ENCODE assay signal across 19 cellular contexts in genomic region chr2:171081649-171082111, GRCh38.
A peak's percentile ranks its signal among the peaks of the same experiment; 100 is the strongest.
DNase-seq lines count a peak whose midpoint lies in the region; ATAC-seq and TF ChIP-seq lines count a peak whose summit lies in the region.
"Had no signal": no experiment of that assay in that cellular context is flagged by ENCODE, and none has a peak within 500 bp of the region (broad histone marks: within the 10 kb centered on the region; RNA-seq: fewer than 3 reads in every experiment).

No MANE protein-coding gene starts in this region.

- no peak overlapping the region for H3K18ac ChIP-seq in H9 (ENCODE audit: insufficient read length, low read depth, low read length)

- H3K14ac ChIP-seq in H9 (ENCODE audit: insufficient read depth, low read length) = no peak overlapping the region

- no peak overlapping the region for H3K4ac ChIP-seq in H9 (ENCODE audit: low read depth, low read length)

- no peak for DNase-seq in T-helper 2 cell treated with Interferon-gamma antibody and Interleukin-4, amounts not matched to agents 5 μg/mL and 100 μg/mL, for 36 hours (ENCODE audit: low spot score)
- DNase-seq in T-helper 2 cell (no peak), H9 (no peak), NCI-H1092 (lab: John Stamatoyannopoulos, UW) (no peak), thyroid gland (no peak)
- DNase-seq in activated naive CD4-positive, alpha-beta T cell treated with anti-CD3 and anti-CD28 coated beads, Interleukin-2, amount 50 U/mL, for 72 hours (ENCODE audit: low spot score in 2 of 2) = peak in 1 of 2 donors; percentile 10
- peak in 7 of 9 donors; percentile 44 to 71 (median 60) for DNase-seq in naive thymus-derived CD4-positive, alpha-beta T cell
- DNase-seq: DMS79, immature natural killer cell, KBM-7, NCI-H2081 treated with DMSO at 0.1 percent for 48 hours, NCI-H526, SJCRH30, small intestine, stomach had no signal

- intact Hi-C loops in naive thymus-derived CD4-positive, alpha-beta T cell (cut with micrococcal nuclease) = loop anchor here (1.0 to 10.0 kb wide), 3 partner anchors 8 to 67 kb away; no protein-coding TSS in a partner anchor
- intact Hi-C loops in thyroid gland (cut with DNase I) = no loop called here

- no peaks in the 10 kb centered on the region for H4K20me1 ChIP-seq in H9 (ENCODE audit: control insufficient read depth, insufficient read depth, insufficient read length)

- peaks cover 9% of the 10 kb centered on the region; the same call in 1 of the 2 replicates for H3K79me2 ChIP-seq in H9 (ENCODE audit: insufficient read depth, low read length)

- H2AFZ ChIP-seq in H9 (ENCODE audit: low read length) = no peak overlapping the region

- H3K9me3 Mint-ChIP-seq in T-helper 2 cell treated with Interferon-gamma antibody and Interleukin-4, amounts not matched to agents 5 μg/mL and 100 μg/mL, for 36 hours = peaks cover 14% of the 10 kb centered on the region
- H3K9me3 Mint-ChIP-seq in H9 = no peaks in the 10 kb centered on the region
- H3K9me3 Mint-ChIP-seq in activated naive CD4-positive, alpha-beta T cell treated with anti-CD3 and anti-CD28 coated beads, Interleukin-2, amount 50 U/mL, for 72 hours = peaks cover 0 to 6% of the 10 kb centered on the region in 2 donors
- peaks cover 0 to 5% (median 0%) of the 10 kb centered on the region in 11 donors for H3K9me3 Mint-ChIP-seq in naive thymus-derived CD4-positive, alpha-beta T cell
- H3K9me3 Mint-ChIP-seq: nephron had no signal

- no peak overlapping the region for H2BK5ac ChIP-seq in H9 (ENCODE audit: insufficient read length, low read length)

- no peaks in the 10 kb centered on the region for H3K23me2 ChIP-seq in H9 (ENCODE audit: insufficient read length, low read depth, low read length, poor library complexity, severe bottlenecking)

- no peak overlapping the region for H2BK20ac ChIP-seq in H9 (ENCODE audit: low read depth, low read length, poor library complexity, severe bottlenecking)

- peaks cover 4% of the 10 kb centered on the region for H3K79me1 ChIP-seq in H9 (ENCODE audit: insufficient read depth, low read depth, low read length, poor library complexity, severe bottlenecking)

- peak overlapping the region; percentile 12 for H3K27ac Mint-ChIP-seq in T-helper 2 cell treated with Interferon-gamma antibody and Interleukin-4, amounts not matched to agents 5 μg/mL and 100 μg/mL, for 36 hours
- peak overlapping the region in 2 of 3 experiments; percentile 18 to 28; a peak in 4 of 7 replicates for H3K27ac Mint-ChIP-seq in H9
- H3K27ac Mint-ChIP-seq in activated naive CD4-positive, alpha-beta T cell treated with anti-CD3 and anti-CD28 coated beads, Interleukin-2, amount 50 U/mL, for 72 hours = peak overlapping the region in 1 of 2 donors; percentile 66
- H3K27ac Mint-ChIP-seq in naive thymus-derived CD4-positive, alpha-beta T cell = peak overlapping the region; percentile 9 to 99 (median 93)
- H3K27ac Mint-ChIP-seq: nephron had no signal

- no peak overlapping the region for H3K4me2 ChIP-seq in H9 (ENCODE audit: insufficient read depth, insufficient read length, low read length)

- H3T11ph ChIP-seq in H9 (ENCODE audit: low read length) = no peak overlapping the region

- peaks cover 47% of the 10 kb centered on the region for H3K4me1 Mint-ChIP-seq in T-helper 2 cell treated with Interferon-gamma antibody and Interleukin-4, amounts not matched to agents 5 μg/mL and 100 μg/mL, for 36 hours (ENCODE audit: low read depth)
- H3K4me1 Mint-ChIP-seq in H9 = peaks cover 13 to 31% of the 10 kb centered on the region in 2 experiments
- H3K4me1 Mint-ChIP-seq in naive thymus-derived CD4-positive, alpha-beta T cell = peaks cover 41 to 92% (median 82%) of the 10 kb centered on the region in 7 donors

- peak overlapping the region; percentile 10 for H3K4me3 ChIP-seq in naive thymus-derived CD4-positive, alpha-beta T cell (ENCODE audit: low read length)
- no peak overlapping the region for H3K4me3 ChIP-seq in thyroid gland (replicated peaks in 1 of 3)
- H3K4me3 ChIP-seq: prostate gland, SJCRH30, stomach had no signal

- no peak overlapping the region for H2BK12ac ChIP-seq in H9 (ENCODE audit: insufficient read length, low read depth, low read length)

- WGBS in H9 (ENCODE audit: extremely low coverage, insufficient read length, low lambda C conversion rate) = no CpG with 5 or more reads among the region's 3 CpGs
- WGBS in thyroid gland, 2 donors = 90 to 95% methylated on average over 3 of the region's 3 CpGs

- CTCF ChIA-PET in naive thymus-derived CD4-positive, alpha-beta T cell (lab: Charles Lee) = interaction anchor here (0.7 to 1.1 kb wide), 4 partner anchors 11 to 106 kb away, joined by 3 to 4 read pairs (median 4); no protein-coding TSS in a partner anchor

- H4K91ac ChIP-seq in H9 (ENCODE audit: insufficient read length, low read depth, low read length) = no peak overlapping the region

- no peaks in the 10 kb centered on the region for H3K9me3 ChIP-seq in H9 (ENCODE audit: control insufficient read depth, low read depth, low read length)
- H3K9me3 ChIP-seq in naive thymus-derived CD4-positive, alpha-beta T cell (ENCODE audit: control insufficient read depth in 2 of 3, low read length in 3 of 3) = no peaks in the 10 kb centered on the region
- H3K9me3 ChIP-seq in thyroid gland = no peaks in the 10 kb centered on the region
- H3K9me3 ChIP-seq: prostate gland, SJCRH30, stomach had no signal

- no peak overlapping the region for H3K23ac ChIP-seq in H9 (ENCODE audit: insufficient read length, low read depth, low read length)

- H3K56ac ChIP-seq in H9 (ENCODE audit: insufficient read length, low read depth, low read length) = no peak overlapping the region

- no peak for TF ChIP-seq CTCF in H9 (conservative IDR thresholded peaks at IDR 0.05)
- TF ChIP-seq CTCF in thyroid gland (IDR thresholded peaks at IDR 0.05) = no peak

- no peak for TF ChIP-seq POLR2A in thyroid gland (IDR thresholded peaks at IDR 0.05)

- H3K27me3 ChIP-seq in H9 (ENCODE audit: insufficient read depth, low read length) (no peaks in the 10 kb centered on the region), thyroid gland (no peaks in the 10 kb centered on the region)
- H3K27me3 ChIP-seq in naive thymus-derived CD4-positive, alpha-beta T cell (ENCODE audit: control insufficient read depth in 2 of 2, insufficient read depth in 2 of 2, low read length in 2 of 2) = no peaks in the 10 kb centered on the region
- H3K27me3 ChIP-seq: SJCRH30, stomach had no signal

- H3K27ac ChIP-seq in H9 (ENCODE audit: insufficient read length, low read depth, low read length) (no peak overlapping the region), thyroid gland (no peak overlapping the region)
- H3K27ac ChIP-seq in naive thymus-derived CD4-positive, alpha-beta T cell (ENCODE audit: low read depth, low read length) = peak overlapping the region; percentile 65
- H3K27ac ChIP-seq: C4-2B, prostate gland, SJCRH30, stomach had no signal

- H3K4me1 ChIP-seq in H9 (ENCODE audit: insufficient read depth, low read length) (no peaks in the 10 kb centered on the region), thyroid gland (peaks cover 6% of the 10 kb centered on the region in 2 donors)
- H3K4me1 ChIP-seq in naive thymus-derived CD4-positive, alpha-beta T cell (ENCODE audit: control insufficient read depth in 2 of 2, insufficient read depth in 2 of 2, low read length in 2 of 2) = peaks cover 7 to 57% of the 10 kb centered on the region in 2 donors
- H3K4me1 ChIP-seq: prostate gland, SJCRH30 had no signal

- H2BK120ac ChIP-seq in H9 (ENCODE audit: low read depth, low read length, poor library complexity, severe bottlenecking) = no peak overlapping the region

- H3K4me3 Mint-ChIP-seq in T-helper 2 cell treated with Interferon-gamma antibody and Interleukin-4, amounts not matched to agents 5 μg/mL and 100 μg/mL, for 36 hours = no peak overlapping the region
- H3K4me3 Mint-ChIP-seq in H9 = no peak overlapping the region
- peak overlapping the region in 9 of 10 donors; percentile 55 to 88 (median 65) for H3K4me3 Mint-ChIP-seq in naive thymus-derived CD4-positive, alpha-beta T cell
- H3K4me3 Mint-ChIP-seq: immature natural killer cell, nephron had no signal

- no peak overlapping the region for H4K8ac ChIP-seq in H9 (replicated peaks; ENCODE audit: insufficient read length, low read depth, low read length)

- no peak overlapping the region for H2AK5ac ChIP-seq in H9 (ENCODE audit: insufficient read length, low read length)

- no peak overlapping the region for H4K5ac ChIP-seq in H9 (ENCODE audit: insufficient read length, low read depth, low read length)

- H2BK15ac ChIP-seq in H9 (ENCODE audit: low read depth, low read length) = no peak overlapping the region

- H3K36me3 Mint-ChIP-seq in T-helper 2 cell treated with Interferon-gamma antibody and Interleukin-4, amounts not matched to agents 5 μg/mL and 100 μg/mL, for 36 hours (ENCODE audit: low read depth) = peaks cover 44% of the 10 kb centered on the region
- peaks cover 8 to 31% (median 27%) of the 10 kb centered on the region in 3 experiments; a peak in 6 of 7 replicates for H3K36me3 Mint-ChIP-seq in H9 (ENCODE audit: insufficient read depth in 1 of 3, low read depth in 3 of 3)
- H3K36me3 Mint-ChIP-seq in activated naive CD4-positive, alpha-beta T cell treated with anti-CD3 and anti-CD28 coated beads, Interleukin-2, amount 50 U/mL, for 72 hours = peaks cover 7 to 27% of the 10 kb centered on the region in 2 donors
- H3K36me3 Mint-ChIP-seq in naive thymus-derived CD4-positive, alpha-beta T cell = peaks cover 9 to 37% (median 24%) of the 10 kb centered on the region in 5 donors

- ATAC-seq in activated naive CD4-positive, alpha-beta T cell treated with anti-CD3 and anti-CD28 coated beads, Interleukin-2, amount 50 U/mL, for 72 hours = peak; percentile 71 to 80
- peak; percentile 77 for ATAC-seq in naive thymus-derived CD4-positive, alpha-beta T cell
- no peak for ATAC-seq in GM18873 (IDR thresholded peaks at IDR 0.05; ENCODE audit: low FRiP score, unreplicated experiment)

- no peaks in the 10 kb centered on the region for H3K27me3 Mint-ChIP-seq in T-helper 2 cell treated with Interferon-gamma antibody and Interleukin-4, amounts not matched to agents 5 μg/mL and 100 μg/mL, for 36 hours (ENCODE audit: low read depth)
- no peaks in the 10 kb centered on the region; the same call in 1 of the 2 replicates for H3K27me3 Mint-ChIP-seq in H9 (ENCODE audit: low read depth)
- H3K27me3 Mint-ChIP-seq in naive thymus-derived CD4-positive, alpha-beta T cell = no peaks in the 10 kb centered on the region

- no peaks in the 10 kb centered on the region for H3K36me3 ChIP-seq in naive thymus-derived CD4-positive, alpha-beta T cell (ENCODE audit: control insufficient read depth in 2 of 3, insufficient read depth in 3 of 3, low read length in 3 of 3)
- no peaks in the 10 kb centered on the region for H3K36me3 ChIP-seq in thyroid gland
- H3K36me3 ChIP-seq: prostate gland had no signal

- POLR2A ChIA-PET in naive thymus-derived CD4-positive, alpha-beta T cell (lab: Charles Lee) = interaction anchor here (0.6 to 1.9 kb wide), 16 partner anchors 9 to 352 kb away, joined by 3 to 8 read pairs (median 4); partner anchors contain the start of genes DCAF17, GORASP2, METTL8 and TLK1

- no peak overlapping the region for H3K9ac ChIP-seq in H9 (ENCODE audit: extremely low read depth, insufficient read length, low read length)

Comparison
In these comparisons a context has a peak if more than half of its experiments do, and no peak if none do; other contexts are left out.
1. DNase-seq: peak in naive thymus-derived CD4-positive, alpha-beta T cell (7 of 9); none in T-helper 2 cell treated with Interferon-gamma antibody and Interleukin-4, amounts not matched to agents 5 μg/mL and 100 μg/mL, for 36 hours (single experiment), T-helper 2 cell (0 of 5), H9 (single experiment), NCI-H1092 (single experiment) and thyroid gland (0 of 2).
2. H3K4me3 Mint-ChIP-seq: peak in naive thymus-derived CD4-positive, alpha-beta T cell (9 of 10); none in T-helper 2 cell treated with Interferon-gamma antibody and Interleukin-4, amounts not matched to agents 5 μg/mL and 100 μg/mL, for 36 hours (single experiment) and H9 (0 of 2).